In the genomic region with DNA sequence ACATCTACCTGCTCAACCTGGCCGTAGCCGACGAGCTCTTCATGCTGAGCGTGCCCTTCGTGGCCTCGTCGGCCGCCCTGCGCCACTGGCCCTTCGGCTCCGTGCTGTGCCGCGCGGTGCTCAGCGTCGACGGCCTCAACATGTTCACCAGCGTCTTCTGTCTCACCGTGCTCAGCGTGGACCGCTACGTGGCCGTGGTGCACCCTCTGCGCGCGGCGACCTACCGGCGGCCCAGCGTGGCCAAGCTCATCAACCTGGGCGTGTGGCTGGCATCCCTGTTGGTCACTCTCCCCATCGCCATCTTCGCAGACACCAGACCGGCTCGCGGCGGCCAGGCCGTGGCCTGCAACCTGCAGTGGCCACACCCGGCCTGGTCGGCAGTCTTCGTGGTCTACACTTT, we compare ENCODE assay signal across 1 cellular context.
TF ChIP-seq lines count a peak whose summit lies in the region.

No MANE protein-coding gene starts in this region.

TF ChIP-seq in GM23338, 12 proteins besides CTCF, POLR2A, EP300 and RAD21:
- no peak for TF ChIP-seq ZNF331 (CRISPR knock-in tag; IDR thresholded peaks at IDR 0.05; ENCODE audit: low read depth)
- no peak for TF ChIP-seq JUNB (IDR thresholded peaks at IDR 0.05; ENCODE audit: unreplicated experiment)
- TF ChIP-seq STAT1 (IDR thresholded peaks at IDR 0.05; ENCODE audit: unreplicated experiment), result no peak
- no peak for TF ChIP-seq POLR2AphosphoS5 (IDR thresholded peaks at IDR 0.05; ENCODE audit: low read depth)
- TF ChIP-seq, protein P1, sequence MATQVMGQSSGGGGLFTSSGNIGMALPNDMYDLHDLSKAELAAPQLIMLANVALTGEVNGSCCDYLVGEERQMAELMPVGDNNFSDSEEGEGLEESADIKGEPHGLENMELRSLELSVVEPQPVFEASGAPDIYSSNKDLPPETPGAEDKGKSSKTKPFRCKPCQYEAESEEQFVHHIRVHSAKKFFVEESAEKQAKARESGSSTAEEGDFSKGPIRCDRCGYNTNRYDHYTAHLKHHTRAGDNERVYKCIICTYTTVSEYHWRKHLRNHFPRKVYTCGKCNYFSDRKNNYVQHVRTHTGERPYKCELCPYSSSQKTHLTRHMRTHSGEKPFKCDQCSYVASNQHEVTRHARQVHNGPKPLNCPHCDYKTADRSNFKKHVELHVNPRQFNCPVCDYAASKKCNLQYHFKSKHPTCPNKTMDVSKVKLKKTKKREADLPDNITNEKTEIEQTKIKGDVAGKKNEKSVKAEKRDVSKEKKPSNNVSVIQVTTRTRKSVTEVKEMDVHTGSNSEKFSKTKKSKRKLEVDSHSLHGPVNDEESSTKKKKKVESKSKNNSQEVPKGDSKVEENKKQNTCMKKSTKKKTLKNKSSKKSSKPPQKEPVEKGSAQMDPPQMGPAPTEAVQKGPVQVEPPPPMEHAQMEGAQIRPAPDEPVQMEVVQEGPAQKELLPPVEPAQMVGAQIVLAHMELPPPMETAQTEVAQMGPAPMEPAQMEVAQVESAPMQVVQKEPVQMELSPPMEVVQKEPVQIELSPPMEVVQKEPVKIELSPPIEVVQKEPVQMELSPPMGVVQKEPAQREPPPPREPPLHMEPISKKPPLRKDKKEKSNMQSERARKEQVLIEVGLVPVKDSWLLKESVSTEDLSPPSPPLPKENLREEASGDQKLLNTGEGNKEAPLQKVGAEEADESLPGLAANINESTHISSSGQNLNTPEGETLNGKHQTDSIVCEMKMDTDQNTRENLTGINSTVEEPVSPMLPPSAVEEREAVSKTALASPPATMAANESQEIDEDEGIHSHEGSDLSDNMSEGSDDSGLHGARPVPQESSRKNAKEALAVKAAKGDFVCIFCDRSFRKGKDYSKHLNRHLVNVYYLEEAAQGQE (IDR thresholded peaks at IDR 0.05; ENCODE audit: unreplicated experiment), result no peak
- TF ChIP-seq NANOG (IDR thresholded peaks at IDR 0.05; ENCODE audit: borderline replicate concordance), result no peak
- TF ChIP-seq ZNF114 (CRISPR knock-in tag; IDR thresholded peaks at IDR 0.05), result no peak
- TF ChIP-seq, protein P2, sequence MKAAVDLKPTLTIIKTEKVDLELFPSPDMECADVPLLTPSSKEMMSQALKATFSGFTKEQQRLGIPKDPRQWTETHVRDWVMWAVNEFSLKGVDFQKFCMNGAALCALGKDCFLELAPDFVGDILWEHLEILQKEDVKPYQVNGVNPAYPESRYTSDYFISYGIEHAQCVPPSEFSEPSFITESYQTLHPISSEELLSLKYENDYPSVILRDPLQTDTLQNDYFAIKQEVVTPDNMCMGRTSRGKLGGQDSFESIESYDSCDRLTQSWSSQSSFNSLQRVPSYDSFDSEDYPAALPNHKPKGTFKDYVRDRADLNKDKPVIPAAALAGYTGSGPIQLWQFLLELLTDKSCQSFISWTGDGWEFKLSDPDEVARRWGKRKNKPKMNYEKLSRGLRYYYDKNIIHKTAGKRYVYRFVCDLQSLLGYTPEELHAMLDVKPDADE (IDR thresholded peaks at IDR 0.05), result no peak
